20 cellular contexts compared by ENCODE assay signal in genomic region chr9:119307471-119307870, GRCh38.
"Had no signal": no experiment of that assay in that cellular context is flagged by ENCODE, and none has a peak within 500 bp of the region (broad histone marks: within the 10 kb centered on the region; RNA-seq: fewer than 3 reads in every experiment).

No MANE protein-coding gene starts in this region.

- H3K9me3 ChIP-seq: esophagus muscularis mucosa, gastroesophageal sphincter, heart left ventricle, left ventricle myocardium inferior, lower lobe of right lung, mucosa of descending colon had no signal

- H3K27me3 ChIP-seq: foreskin keratinocyte, heart left ventricle, hepatocyte had no signal

- DNase-seq: dermis blood vessel endothelial cell; dorsolateral prefrontal cortex; effector CD4-positive, alpha-beta T cell; effector memory CD4-positive, alpha-beta T cell; foreskin keratinocyte; heart left ventricle; immature natural killer cell; islet precursor cell; kidney; kidney glomerular epithelial cell; left colon; left ventricle myocardium inferior; lower lobe of right lung; mesenchymal stem cell; mucosa of descending colon had no signal

- ATAC-seq: foreskin keratinocyte, gastroesophageal sphincter, heart left ventricle, left colon, left lobe of liver, lower lobe of right lung, mucosa of descending colon had no signal

- H3K4me3 ChIP-seq: coronary artery, esophagus muscularis mucosa, gastroesophageal sphincter, heart left ventricle, hepatocyte, left ventricle myocardium inferior, lower lobe of right lung, mucosa of descending colon had no signal

- H3K27ac ChIP-seq: coronary artery, dorsolateral prefrontal cortex, esophagus muscularis mucosa, foreskin keratinocyte, gastroesophageal sphincter, heart left ventricle, hepatocyte, left ventricle myocardium inferior, lower lobe of right lung had no signal

- H3K4me1 ChIP-seq: esophagus muscularis mucosa, foreskin keratinocyte, gastroesophageal sphincter, heart left ventricle, left ventricle myocardium inferior, lower lobe of right lung had no signal
